ENCODE assay signal across 9 cellular contexts in the genomic region with DNA sequence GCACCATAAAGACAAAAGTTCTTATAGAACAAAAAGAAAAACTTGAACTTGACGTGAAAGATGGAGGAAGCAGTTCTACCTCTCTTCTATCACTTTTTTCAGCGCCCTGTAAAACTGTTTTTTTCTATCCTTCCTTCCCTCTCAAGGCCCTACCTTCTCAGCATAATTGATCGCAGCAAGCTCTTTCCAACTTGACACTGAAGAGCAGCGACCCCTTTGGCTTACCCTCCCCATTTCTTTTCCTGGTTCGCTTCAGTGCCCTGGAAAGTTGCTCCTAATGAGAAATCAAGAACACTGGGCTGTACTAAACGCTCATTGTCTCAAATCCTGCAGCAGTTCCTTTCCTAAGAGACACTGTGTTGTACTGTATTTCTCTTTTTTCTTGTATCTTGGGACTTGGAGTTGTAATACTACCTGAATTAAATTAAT.
DNase-seq lines count a peak whose midpoint lies in the region; ATAC-seq and TF ChIP-seq lines count a peak whose summit lies in the region.
"Had no signal": no experiment of that assay in that cellular context is flagged by ENCODE, and none has a peak within 500 bp of the region (broad histone marks: within the 10 kb centered on the region; RNA-seq: fewer than 3 reads in every experiment).

No MANE protein-coding gene starts in this region.

- peaks cover 2% of the 10 kb centered on the region for H3F3A ChIP-seq in smooth muscle cell (ENCODE audit: low read depth)

- H3K79me2 ChIP-seq in smooth muscle cell (ENCODE audit: low read depth) = no peaks in the 10 kb centered on the region

- POLR2A ChIA-PET in GM10248 (lab: Yijun Ruan, JAX) = no interaction called here

- peaks cover 46% of the 10 kb centered on the region for H3K27me3 ChIP-seq in iPS-20b (ENCODE audit: insufficient read depth, low read length)
- peaks cover 19% of the 10 kb centered on the region for H3K27me3 ChIP-seq in smooth muscle cell (ENCODE audit: low read depth)

- H3K4me3 Mint-ChIP-seq in T-helper 17 cell = peak overlapping the region; percentile 89

- H3K36me3 ChIP-seq in iPS-20b (ENCODE audit: insufficient read depth, low read depth, low read length) (no peaks in the 10 kb centered on the region), smooth muscle cell (ENCODE audit: low read depth) (no peaks in the 10 kb centered on the region)

- H3K4me1 ChIP-seq in iPS-20b (ENCODE audit: insufficient read depth, low read length) = peaks cover 5% of the 10 kb centered on the region; the same call in 1 of the 2 replicates
- no peaks in the 10 kb centered on the region for H3K4me1 ChIP-seq in smooth muscle cell (ENCODE audit: low read depth)

- peak overlapping the region; percentile 86 for H3K27ac Mint-ChIP-seq in T-helper 17 cell

- TF ChIP-seq CTCF in smooth muscle cell (IDR thresholded peaks at IDR 0.05; ENCODE audit: borderline replicate concordance, insufficient read depth, poor library complexity, severe bottlenecking) (no peak), GM10248 (IDR thresholded peaks at IDR 0.05; ENCODE audit: control extremely low read depth, extremely low read depth, low read depth, missing control alignments) (no peak)

- no peak overlapping the region for H3K9ac ChIP-seq in iPS-20b (ENCODE audit: low read depth, low read length)
- no peak overlapping the region for H3K9ac ChIP-seq in smooth muscle cell (ENCODE audit: low read depth)

- DNase-seq in DMS 273 (lab: John Stamatoyannopoulos, UW; ENCODE audit: unreplicated experiment) (peak; percentile 60), DMS 273 treated with DMSO at 0.1 percent for 48 hours (lab: John Stamatoyannopoulos, UW) (no peak), T-helper 17 cell (no peak), smooth muscle cell (lab: John Stamatoyannopoulos, UW; ENCODE audit: unreplicated experiment) (no peak), NCI-H128 (lab: John Stamatoyannopoulos, UW; ENCODE audit: unreplicated experiment) (no peak), GM10248 (ENCODE audit: extremely low spot score) (no peak)

- peaks cover 18% of the 10 kb centered on the region for H3K4me1 Mint-ChIP-seq in T-helper 17 cell

- H3K36me3 Mint-ChIP-seq in T-helper 17 cell (ENCODE audit: low read depth) = no peaks in the 10 kb centered on the region

- no peak overlapping the region for H3K27ac ChIP-seq in iPS-20b (ENCODE audit: low read length)
- H3K27ac ChIP-seq in smooth muscle cell (ENCODE audit: low read depth) = no peak overlapping the region
- H3K27ac ChIP-seq: 22Rv1 had no signal

- H2AFZ ChIP-seq in smooth muscle cell (ENCODE audit: low read depth) = peak overlapping the region; percentile 16

- H3K9me3 ChIP-seq in T-helper 17 cell (ENCODE audit: control insufficient read depth, low read length, poor library complexity, severe bottlenecking) (no peaks in the 10 kb centered on the region), iPS-20b (ENCODE audit: insufficient read depth, low read depth, low read length) (no peaks in the 10 kb centered on the region), smooth muscle cell (replicated peaks; ENCODE audit: low read depth) (no peaks in the 10 kb centered on the region)

- no peaks in the 10 kb centered on the region for H4K20me1 ChIP-seq in smooth muscle cell (ENCODE audit: low read depth)

- ATAC-seq in T-helper 17 cell (no peak), HG02973 (IDR thresholded peaks at IDR 0.05; ENCODE audit: unreplicated experiment) (no peak)

- H3K4me2 ChIP-seq in smooth muscle cell = peak overlapping the region; percentile 92

- CTCF ChIA-PET in GM10248 (lab: Yijun Ruan, JAX) = interaction anchor here (0.9 kb wide), 1 partner anchor 21 kb away, joined by 3 read pairs; no protein-coding TSS in a partner anchor

- H3K4me3 ChIP-seq in iPS-20b (ENCODE audit: low read length) (peak overlapping the region; percentile 77), smooth muscle cell (peak overlapping the region; percentile 79)

- 14% methylated on average over 6 of the region's 6 CpGs for WGBS in smooth muscle cell (ENCODE audit: low lambda C conversion rate)

- peaks cover 55% of the 10 kb centered on the region for H3K27me3 Mint-ChIP-seq in T-helper 17 cell
